ENCODE assay signal across 8 cellular contexts in the genomic region with DNA sequence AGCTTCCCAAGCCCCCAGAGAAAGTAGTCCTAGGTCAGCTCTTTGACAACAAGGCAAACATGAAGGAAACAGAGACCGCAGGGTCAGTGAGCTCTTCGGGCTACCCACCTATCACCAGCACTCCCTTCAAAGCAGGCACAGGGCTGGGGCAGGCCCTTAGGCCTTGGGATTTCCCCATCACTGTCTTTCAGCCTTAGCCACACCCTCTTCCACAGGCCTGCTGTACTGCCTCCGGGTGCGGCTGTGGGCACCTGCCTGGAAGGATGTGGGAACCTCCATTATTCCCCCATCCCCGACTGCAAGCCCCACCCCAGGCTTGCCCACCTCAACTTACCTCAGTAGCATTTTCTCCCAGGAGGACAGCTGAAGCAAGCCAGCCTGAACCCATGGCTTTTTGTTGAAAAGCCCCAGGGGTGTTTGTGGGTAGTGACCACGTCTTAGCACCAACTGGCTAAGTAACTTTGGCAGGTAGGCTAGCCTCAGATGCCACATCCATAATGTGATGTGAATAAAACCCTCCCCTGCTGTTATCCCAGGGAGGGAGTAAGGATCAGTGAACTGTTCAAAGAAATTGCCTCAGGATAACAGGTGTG.
A peak's percentile ranks its signal among the peaks of the same experiment; 100 is the strongest.
DNase-seq lines count a peak whose midpoint lies in the region; ATAC-seq and FAIRE-seq lines count a peak whose summit lies in the region.

No MANE protein-coding gene starts in this region.

- FAIRE-seq in HTR-8/SVneo (lab: Jason Lieb, UNC): no peak

- ATAC-seq in GM18519 (IDR thresholded peaks at IDR 0.05; ENCODE audit: low FRiP score, unreplicated experiment) (peak; percentile 84), HG02763 (IDR thresholded peaks at IDR 0.05; ENCODE audit: unreplicated experiment) (peak; percentile 98)

- DNase-seq in T-helper 9 cell (peak; percentile 10), left kidney (ENCODE audit: low read depth, low spot score) (peak; percentile 42), HTR-8/SVneo (ENCODE audit: insufficient read length, low spot score) (no peak), cerebellar cortex (ENCODE audit: low spot score) (no peak), C1 segment of cervical spinal cord (lab: John Stamatoyannopoulos, UW) (no peak), amniotic stem cell (lab: John Stamatoyannopoulos, UW) (no peak)

Comparison
In these comparisons a context has a peak if more than half of its experiments do, and no peak if none do; other contexts are left out.
1. DNase-seq: peak in T-helper 9 cell (single experiment) and left kidney (single experiment); none in HTR-8/SVneo (single experiment), cerebellar cortex (single experiment), C1 segment of cervical spinal cord (0 of 14) and amniotic stem cell (single experiment).